Comparison of ENCODE assay signal across 9 cellular contexts in genomic region chr7:129298268-129298893, GRCh38.
DNase-seq lines count a peak whose midpoint lies in the region; ATAC-seq and TF ChIP-seq lines count a peak whose summit lies in the region.
"Had no signal": no experiment of that assay in that cellular context is flagged by ENCODE, and none has a peak within 500 bp of the region (broad histone marks: within the 10 kb centered on the region; RNA-seq: fewer than 3 reads in every experiment).

No MANE protein-coding gene starts in this region.

- TF ChIP-seq CTCF in CD8-positive, alpha-beta T cell (IDR thresholded peaks at IDR 0.05), result peak; percentile 70
- TF ChIP-seq CTCF in HEK293 (tag by site-specific recombination; IDR thresholded peaks at IDR 0.05) (no peak), PC-9 (conservative IDR thresholded peaks at IDR 0.05) (peak; percentile 82), left ventricle myocardium inferior (IDR thresholded peaks at IDR 0.05; ENCODE audit: borderline replicate concordance) (peak; percentile 76), smooth muscle cell (IDR thresholded peaks at IDR 0.05; ENCODE audit: borderline replicate concordance, insufficient read depth, poor library complexity, severe bottlenecking) (peak; percentile 67)

- H3K4me3 ChIP-seq in CD8-positive, alpha-beta T cell (ENCODE audit: low read depth, low read length), result no peak overlapping the region
- H3K4me3 ChIP-seq in HEK293 (ENCODE audit: low read depth, low read length) (no peak overlapping the region), PC-9 (no peak overlapping the region), left ventricle myocardium inferior (no peak overlapping the region), smooth muscle cell (no peak overlapping the region)

- H3K79me2 ChIP-seq in PC-9 (ENCODE audit: low read depth) (no peaks in the 10 kb centered on the region), smooth muscle cell (ENCODE audit: low read depth) (no peaks in the 10 kb centered on the region)

- POLR2A ChIA-PET in CD8-positive, alpha-beta T cell (lab: Charles Lee), result no interaction called here
- POLR2A ChIA-PET in HEK293 (lab: Yijun Ruan, JAX), result no interaction called here
- POLR2A ChIA-PET in PC-9 (lab: Charles Lee; ENCODE audit: unreplicated experiment), result interaction anchor here (0.5 to 0.6 kb wide), 2 partner anchors 27 to 1847 kb away, joined by 3 to 4 read pairs; no protein-coding TSS in a partner anchor

- H3K4me2 ChIP-seq in PC-9 (no peak overlapping the region), smooth muscle cell (no peak overlapping the region)

- H3K27ac ChIP-seq in CD8-positive, alpha-beta T cell (ENCODE audit: low read depth, low read length), result no peak overlapping the region
- no peak overlapping the region for H3K27ac ChIP-seq in HEK293 (ENCODE audit: extremely low read depth, low read depth, low read length)
- H3K27ac ChIP-seq in PC-9, result no peak overlapping the region
- H3K27ac ChIP-seq in left ventricle myocardium inferior (replicated peaks), result no peak overlapping the region
- no peak overlapping the region for H3K27ac ChIP-seq in smooth muscle cell (ENCODE audit: low read depth)

- no peaks in the 10 kb centered on the region for H3K27me3 ChIP-seq in CD8-positive, alpha-beta T cell (ENCODE audit: insufficient read depth, low read length)
- H3K27me3 ChIP-seq in PC-9 (ENCODE audit: insufficient read depth, low read depth) (no peaks in the 10 kb centered on the region), left ventricle myocardium inferior (ENCODE audit: low read depth) (no peaks in the 10 kb centered on the region), smooth muscle cell (ENCODE audit: low read depth) (no peaks in the 10 kb centered on the region)

- H3K27ac Mint-ChIP-seq in CD8-positive, alpha-beta T cell, result no peak overlapping the region
- H3K27ac Mint-ChIP-seq in activated naive CD4-positive, alpha-beta T cell treated with anti-CD3 and anti-CD28 coated beads, Interleukin-2, amount 10 ng/mL, durations not matched to agents 7 days and 5 days, result no peak overlapping the region
- H3K27ac Mint-ChIP-seq: IgD-negative memory B cell had no signal

- peak in 6 of 7 experiments; percentile 19 to 57 (median 54) for DNase-seq in CD8-positive, alpha-beta T cell
- DNase-seq in PC-9, result peak in 1 of 2 experiments; percentile 50
- peak; percentile 73 for DNase-seq in activated naive CD4-positive, alpha-beta T cell treated with anti-CD3 and anti-CD28 coated beads, Interleukin-2, amount 10 ng/mL, durations not matched to agents 7 days and 5 days
- DNase-seq in left ventricle myocardium inferior, result no peak
- no peak for DNase-seq in smooth muscle cell (lab: John Stamatoyannopoulos, UW; ENCODE audit: unreplicated experiment)

- intact Hi-C loops in CD8-positive, alpha-beta T cell (cut with DNase I, micrococcal nuclease), result loop anchor here (1.0 kb wide), 2 partner anchors 76 to 80 kb away; no protein-coding TSS in a partner anchor
- intact Hi-C loops in PC-9 (cut with micrococcal nuclease; ENCODE audit: unreplicated experiment) (loop anchor here (1.0 kb wide), 1 partner anchor 80 kb away; no protein-coding TSS in a partner anchor), left ventricle myocardium inferior (cut with micrococcal nuclease) (loop anchor here (5.0 kb wide), 1 partner anchor 81 kb away; no protein-coding TSS in a partner anchor)

- H3K4me1 Mint-ChIP-seq in CD8-positive, alpha-beta T cell (ENCODE audit: low read depth), result no peaks in the 10 kb centered on the region
- no peaks in the 10 kb centered on the region for H3K4me1 Mint-ChIP-seq in activated naive CD4-positive, alpha-beta T cell treated with anti-CD3 and anti-CD28 coated beads, Interleukin-2, amount 10 ng/mL, durations not matched to agents 7 days and 5 days

- no TSS peak for BruUV-seq in PC-9 (replicated peaks; lab: Mats Ljungman, UMichigan)

- no peaks in the 10 kb centered on the region for H3K36me3 ChIP-seq in CD8-positive, alpha-beta T cell (ENCODE audit: insufficient read depth, low read length)
- H3K36me3 ChIP-seq in HEK293 (ENCODE audit: control insufficient read depth in 2 of 2, insufficient read depth in 1 of 2, low read length in 2 of 2) (no peaks in the 10 kb centered on the region), PC-9 (ENCODE audit: low read depth) (no peaks in the 10 kb centered on the region), left ventricle myocardium inferior (no peaks in the 10 kb centered on the region), smooth muscle cell (ENCODE audit: low read depth) (no peaks in the 10 kb centered on the region)

- peaks cover 5% of the 10 kb centered on the region for H3K36me3 Mint-ChIP-seq in CD8-positive, alpha-beta T cell
- H3K36me3 Mint-ChIP-seq in activated naive CD4-positive, alpha-beta T cell treated with anti-CD3 and anti-CD28 coated beads, Interleukin-2, amount 10 ng/mL, durations not matched to agents 7 days and 5 days, result peaks cover 4% of the 10 kb centered on the region

- no peaks in the 10 kb centered on the region for H3K27me3 Mint-ChIP-seq in CD8-positive, alpha-beta T cell (ENCODE audit: low read depth)
- H3K27me3 Mint-ChIP-seq in activated naive CD4-positive, alpha-beta T cell treated with anti-CD3 and anti-CD28 coated beads, Interleukin-2, amount 10 ng/mL, durations not matched to agents 7 days and 5 days, result no peaks in the 10 kb centered on the region
- H3K27me3 Mint-ChIP-seq: IgD-negative memory B cell had no signal

- no peaks in the 10 kb centered on the region for H3K4me1 ChIP-seq in CD8-positive, alpha-beta T cell (ENCODE audit: insufficient read depth, low read length)
- peaks cover 8% of the 10 kb centered on the region for H3K4me1 ChIP-seq in HEK293 (ENCODE audit: control insufficient read depth, insufficient read depth, low read length)
- H3K4me1 ChIP-seq in PC-9 (replicated peaks; ENCODE audit: insufficient read depth), result peaks cover 18% of the 10 kb centered on the region
- peaks cover 5% of the 10 kb centered on the region for H3K4me1 ChIP-seq in left ventricle myocardium inferior
- H3K4me1 ChIP-seq in smooth muscle cell (ENCODE audit: low read depth), result peaks cover 13% of the 10 kb centered on the region

- 40% methylated on average over 3 of the region's 3 CpGs for WGBS in smooth muscle cell (ENCODE audit: low lambda C conversion rate)

- H3K4me3 Mint-ChIP-seq in CD8-positive, alpha-beta T cell, result no peak overlapping the region
- H3K4me3 Mint-ChIP-seq in activated naive CD4-positive, alpha-beta T cell treated with anti-CD3 and anti-CD28 coated beads, Interleukin-2, amount 10 ng/mL, durations not matched to agents 7 days and 5 days, result no peak overlapping the region
- H3K4me3 Mint-ChIP-seq: IgD-negative memory B cell had no signal

- no peak overlapping the region for H2AFZ ChIP-seq in PC-9
- no peak overlapping the region for H2AFZ ChIP-seq in smooth muscle cell (ENCODE audit: low read depth)

- H4K20me1 ChIP-seq in PC-9 (ENCODE audit: insufficient read depth) (peaks cover 3% of the 10 kb centered on the region; the same call in 1 of the 2 replicates), smooth muscle cell (ENCODE audit: low read depth) (peaks cover 4% of the 10 kb centered on the region)

- CTCF ChIA-PET in CD8-positive, alpha-beta T cell (lab: Charles Lee), result interaction anchor here (0.7 to 7.5 kb wide), 20 partner anchors 9 to 135 kb away, joined by 3 to 83 read pairs (median 6); no protein-coding TSS in a partner anchor
- CTCF ChIA-PET in HEK293 (lab: Yijun Ruan, JAX), result interaction anchor here (0.6 to 6.4 kb wide), 32 partner anchors 9 to 802 kb away, joined by 3 to 79 read pairs (median 4); partner anchors contain the start of gene AHCYL2
- CTCF ChIA-PET in PC-9 (lab: Charles Lee), result interaction anchor here (0.5 to 1.7 kb wide), 4 partner anchors 73 to 1460 kb away, joined by 3 to 12 read pairs (median 4); partner anchors contain the start of gene AHCYL2
- CTCF ChIA-PET in activated naive CD4-positive, alpha-beta T cell treated with anti-CD3 and anti-CD28 coated beads, Interleukin-2, amount 10 ng/mL, durations not matched to agents 7 days and 5 days (lab: Charles Lee), result interaction anchor here (0.7 to 7.2 kb wide), 19 partner anchors 9 to 749 kb away, joined by 3 to 100 read pairs (median 3); no protein-coding TSS in a partner anchor

- peaks cover 3% of the 10 kb centered on the region for H3K9me3 Mint-ChIP-seq in CD8-positive, alpha-beta T cell
- H3K9me3 Mint-ChIP-seq in activated naive CD4-positive, alpha-beta T cell treated with anti-CD3 and anti-CD28 coated beads, Interleukin-2, amount 10 ng/mL, durations not matched to agents 7 days and 5 days, result no peaks in the 10 kb centered on the region

- H3F3A ChIP-seq in PC-9 (ENCODE audit: insufficient read depth, low read depth) (peaks cover 17% of the 10 kb centered on the region), smooth muscle cell (ENCODE audit: low read depth) (peaks cover 5% of the 10 kb centered on the region)

- ATAC-seq in CD8-positive, alpha-beta T cell, result no peak
- no peak for ATAC-seq in GM19328 (IDR thresholded peaks at IDR 0.05; ENCODE audit: unreplicated experiment)
- ATAC-seq in GM19351 (IDR thresholded peaks at IDR 0.05; ENCODE audit: unreplicated experiment), result no peak

- H3K9me2 ChIP-seq in PC-9 (ENCODE audit: insufficient read depth), result no peaks in the 10 kb centered on the region

- no peaks in the 10 kb centered on the region for H3K9me3 ChIP-seq in CD8-positive, alpha-beta T cell (ENCODE audit: low read length)
- H3K9me3 ChIP-seq in HEK293 (ENCODE audit: control insufficient read depth, insufficient read depth, low read depth, low read length) (no peaks in the 10 kb centered on the region), PC-9 (ENCODE audit: insufficient read depth, low read depth) (no peaks in the 10 kb centered on the region; the same call in 1 of the 2 replicates), left ventricle myocardium inferior (replicated peaks) (no peaks in the 10 kb centered on the region), smooth muscle cell (replicated peaks; ENCODE audit: low read depth) (no peaks in the 10 kb centered on the region)

- no peak overlapping the region for H3K9ac ChIP-seq in smooth muscle cell (ENCODE audit: low read depth)

TF ChIP-seq in HEK293, 187 proteins besides CTCF, POLR2A, EP300 and RAD21:
- TF ChIP-seq ZNF610 (tag by site-specific recombination; IDR thresholded peaks at IDR 0.05; ENCODE audit: borderline replicate concordance) (no peak), ZNF660 (tag by site-specific recombination; IDR thresholded peaks at IDR 0.05) (0 out of 2 replicates have a peak, but pooled peaks have one; percentile 28), ZNF654 (tag by site-specific recombination; IDR thresholded peaks at IDR 0.05; ENCODE audit: low read depth) (peak; percentile 64)

Comparison
In these comparisons a context has a peak if more than half of its experiments do, and no peak if none do; other contexts are left out.
1. DNase-seq: peak in CD8-positive, alpha-beta T cell (6 of 7) and activated naive CD4-positive, alpha-beta T cell treated with anti-CD3 and anti-CD28 coated beads, Interleukin-2, amount 10 ng/mL, durations not matched to agents 7 days and 5 days (single experiment); none in left ventricle myocardium inferior (single experiment) and smooth muscle cell (single experiment).